In genomic region chr12:51985136-51985835, GRCh38 we compare ENCODE assay signal across 20 cellular contexts. TPM values are rescaled to one million over a fixed set of nuclear protein-coding genes. Genes with fewer than 3 reads are reported as not detected.
DNase-seq lines count a peak whose midpoint lies in the region; ATAC-seq and TF ChIP-seq lines count a peak whose summit lies in the region.
"Had no signal": no experiment of that assay in that cellular context is flagged by ENCODE, and none has a peak within 500 bp of the region (broad histone marks: within the 10 kb centered on the region; RNA-seq: fewer than 3 reads in every experiment).

No MANE protein-coding gene starts in this region.

- H3K27me3 ChIP-seq in IMR-90 (ENCODE audit: control insufficient read depth, insufficient read depth, low read length) (no peaks in the 10 kb centered on the region), lower lobe of right lung (ENCODE audit: low read depth) (no peaks in the 10 kb centered on the region)

- no peak overlapping the region for H3K4me3 Mint-ChIP-seq in type B pancreatic cell
- H3K4me3 Mint-ChIP-seq: CD4-positive, CD25-positive, alpha-beta regulatory T cell; CD8-positive, alpha-beta T cell had no signal

- H3K9me3 Mint-ChIP-seq in type B pancreatic cell = no peaks in the 10 kb centered on the region
- H3K9me3 Mint-ChIP-seq: CD4-positive, CD25-positive, alpha-beta regulatory T cell; CD8-positive, alpha-beta T cell had no signal

- CTCF ChIA-PET in IMR-90 (lab: Yijun Ruan, JAX) (no interaction called here), HEK293T (lab: Yijun Ruan, JAX) (interaction anchor here (3.1 kb wide), 1 partner anchor 14 kb away, joined by 11 read pairs; no protein-coding TSS in a partner anchor)

- H3K4me3 ChIP-seq in IMR-90 (ENCODE audit: insufficient read depth, low read depth, low read length) = no peak overlapping the region
- H3K4me3 ChIP-seq in lower lobe of right lung = no peak overlapping the region
- H3K4me3 ChIP-seq: A549, HAP-1 had no signal

- 96% methylated on average over 4 of the region's 9 CpGs; no CpG with 5 or more reads in 1 of the 2 experiments for WGBS in IMR-90 (ENCODE audit: extremely low coverage in 2 of 2, insufficient read length in 1 of 2), 2 experiments

- H4K20me1 ChIP-seq in IMR-90 (ENCODE audit: insufficient read depth, low read length) = no peaks in the 10 kb centered on the region

- in situ Hi-C loops in IMR-90 (cut with MboI; ENCODE audit: low sequenced_read_pairs) = no loop called here

- peaks cover 40% of the 10 kb centered on the region for H3K36me3 ChIP-seq in IMR-90 (ENCODE audit: control insufficient read depth, insufficient read depth, low read length)
- H3K36me3 ChIP-seq in lower lobe of right lung = peaks cover 93% of the 10 kb centered on the region

- H3K23ac ChIP-seq in IMR-90 (ENCODE audit: low read depth, low read length) = no peak overlapping the region

- peaks cover 6% of the 10 kb centered on the region; the same call in 1 of the 2 replicates for H3K9me1 ChIP-seq in IMR-90 (ENCODE audit: insufficient read depth, low read length)

- ATAC-seq in left cardiac atrium (no peak), IMR-90 (ENCODE audit: low read depth) (no peak), lower lobe of right lung (no peak)
- ATAC-seq: A549; CD8-positive, alpha-beta T cell had no signal

- DNase-seq in cardiac septum (ENCODE audit: low spot score) (peak; percentile 59), left cardiac atrium (no peak), IMR-90 (no peak), lower lobe of right lung (no peak), type B pancreatic cell (ENCODE audit: extremely low spot score, unreplicated experiment) (no peak), HEK293T (ENCODE audit: extremely low spot score) (no peak), midbrain (lab: John Stamatoyannopoulos, UW) (no peak), RKO (ENCODE audit: low spot score) (no peak)
- DNase-seq: 8988T; ACHN; AML-193; C1 segment of cervical spinal cord; Caco-2; CD4-positive, CD25-positive, alpha-beta regulatory T cell; CD8-positive, alpha-beta T cell; DMS153; DND-41; GOT3 had no signal

- no peak overlapping the region for H3K27ac ChIP-seq in IMR-90 (ENCODE audit: insufficient read depth, low read length)
- peak overlapping the region; percentile 24 for H3K27ac ChIP-seq in lower lobe of right lung
- H3K27ac ChIP-seq: A549 had no signal

- H2BK120ac ChIP-seq in IMR-90 (ENCODE audit: low read depth, low read length) = no peak overlapping the region

- H3K9me3 ChIP-seq in IMR-90 (ENCODE audit: control insufficient read depth, insufficient read depth, low read length) = no peaks in the 10 kb centered on the region
- H3K9me3 ChIP-seq in lower lobe of right lung = no peaks in the 10 kb centered on the region
- H3K9me3 ChIP-seq: A549, Caco-2, HAP-1 had no signal

- TF ChIP-seq CTCF in IMR-90 (conservative IDR thresholded peaks at IDR 0.05; ENCODE audit: low read depth, low read length) (no peak), lower lobe of right lung (IDR thresholded peaks at IDR 0.05) (no peak), type B pancreatic cell (conservative IDR thresholded peaks at IDR 0.05) (no peak)

- dilution Hi-C loops in IMR-90 (cut with HindIII; ENCODE audit: low sequenced_read_pairs, unreplicated experiment) = no loop called here

- no peak overlapping the region for H4K91ac ChIP-seq in IMR-90 (ENCODE audit: insufficient read depth, low read depth, low read length)

- H3K18ac ChIP-seq in IMR-90 (ENCODE audit: low read depth, low read length) = no peak overlapping the region

- H3K14ac ChIP-seq in IMR-90 (replicated peaks; ENCODE audit: low read depth, low read length) = no peak overlapping the region

- H3K4me1 Mint-ChIP-seq in type B pancreatic cell (ENCODE audit: unreplicated experiment) = peaks cover 5% of the 10 kb centered on the region

- no peak overlapping the region for H2AFZ ChIP-seq in IMR-90 (replicated peaks; ENCODE audit: low read length, poor library complexity)

- no peak overlapping the region for H4K8ac ChIP-seq in IMR-90 (ENCODE audit: low read depth in 2 of 2, low read length in 2 of 2)

- no peak overlapping the region for H3K56ac ChIP-seq in IMR-90 (ENCODE audit: extremely low read depth, insufficient read depth, low read length)

- TF ChIP-seq RAD21 in IMR-90 (IDR thresholded peaks at IDR 0.05; ENCODE audit: low read length) = no peak

- H3K27ac Mint-ChIP-seq in type B pancreatic cell = peak overlapping the region; percentile 30
- H3K27ac Mint-ChIP-seq: CD8-positive, alpha-beta T cell had no signal

- no peak overlapping the region for H3K4me2 ChIP-seq in IMR-90 (ENCODE audit: low read depth, low read length)
- H3K4me2 ChIP-seq: A549 had no signal

- no peak overlapping the region for H2BK5ac ChIP-seq in IMR-90 (ENCODE audit: low read depth, low read length, poor library complexity, severe bottlenecking)

- no peaks in the 10 kb centered on the region for H3K4me1 ChIP-seq in IMR-90 (ENCODE audit: control insufficient read depth, insufficient read depth, low read length)
- peaks cover 6% of the 10 kb centered on the region for H3K4me1 ChIP-seq in lower lobe of right lung
- H3K4me1 ChIP-seq: A549, HAP-1 had no signal

- POLR2A ChIA-PET in IMR-90 (lab: Charles Lee; ENCODE audit: unreplicated experiment) (no interaction called here), HEK293T (lab: Yijun Ruan, JAX) (no interaction called here)

- no peak overlapping the region for H3K9ac ChIP-seq in IMR-90 (ENCODE audit: low read depth, low read length)

- no peak overlapping the region for H3K4ac ChIP-seq in IMR-90 (ENCODE audit: low read depth, low read length)

- no peak overlapping the region for H4K5ac ChIP-seq in IMR-90 (ENCODE audit: low read depth, low read length)

- H3K79me1 ChIP-seq in IMR-90 (ENCODE audit: low read depth in 1 of 2, low read length in 2 of 2) = peaks cover 0 to 14% of the 10 kb centered on the region in 2 experiments; a peak in 1 of 4 replicates

- peaks cover 23% of the 10 kb centered on the region for H3K36me3 Mint-ChIP-seq in type B pancreatic cell

- intact Hi-C loops in cardiac septum (cut with DNase I) = no loop called here
- intact Hi-C loops in left cardiac atrium (cut with DNase I) = no loop called here
- intact Hi-C loops in IMR-90 (cut with micrococcal nuclease) = no loop called here
- intact Hi-C loops in lower lobe of right lung (cut with DNase I) = loop anchor here (10.0 kb wide), 1 partner anchor 70 kb away; no protein-coding TSS in a partner anchor

- H2BK20ac ChIP-seq in IMR-90 (ENCODE audit: low read depth, low read length) = no peak overlapping the region

- no peak for TF ChIP-seq POLR2A in IMR-90 (IDR thresholded peaks at IDR 0.05; ENCODE audit: low read depth, low read length)

- no peaks in the 10 kb centered on the region for H3K27me3 Mint-ChIP-seq in type B pancreatic cell
- H3K27me3 Mint-ChIP-seq: CD4-positive, CD25-positive, alpha-beta regulatory T cell had no signal

- H2AK5ac ChIP-seq in IMR-90 (ENCODE audit: low read depth, low read length) = no peak overlapping the region

- no peak overlapping the region for H2AK9ac ChIP-seq in IMR-90 (replicated peaks; ENCODE audit: low read depth, low read length, poor library complexity)

- H2BK15ac ChIP-seq in IMR-90 (ENCODE audit: low read depth, low read length) = no peak overlapping the region

- BruUV-seq in IMR-90 (replicated peaks; lab: Mats Ljungman, UMichigan) = no TSS peak

TF ChIP-seq in IMR-90, 13 proteins besides CTCF, POLR2A, EP300 and RAD21:
- TF ChIP-seq CEBPB (IDR thresholded peaks at IDR 0.05; ENCODE audit: low read depth, low read length) (0 out of 2 replicates have a peak, but pooled peaks have one; percentile 1), RFX5 (IDR thresholded peaks at IDR 0.05; ENCODE audit: low read depth, low read length) (no peak)

TF ChIP-seq in HEK293T, 16 proteins besides CTCF, POLR2A, EP300 and RAD21:
- no peak for TF ChIP-seq BHLHE40 (IDR thresholded peaks at IDR 0.05; ENCODE audit: borderline replicate concordance)
- TF ChIP-seq FOXM1 (IDR thresholded peaks at IDR 0.05; ENCODE audit: borderline replicate concordance) = no peak

RNA-seq across cellular contexts. Expression of gene TAMALIN, which starts 21.5 kb away (rescaled TPM):
- total RNA-seq in cardiac septum (27.5 TPM), left cardiac atrium (10 to 100 TPM; 25.3 to 44.0 TPM), IMR-90 (2012; rRNA removed) (2.5 and 2.7 TPM in 2 replicates), lower lobe of right lung (85.5 TPM), type B pancreatic cell (ENCODE audit: low replicate concordance) (4.2 and 16.5 TPM in 2 replicates)
- polyA plus RNA-seq in IMR-90 (2012; rRNA removed) = 5.3 and 5.9 TPM in 2 replicates
- 6.4 and 9.7 TPM in 2 replicates for polyA plus RNA-seq in IMR-90 (2012; cell fraction: cytosol; rRNA removed)
- 20.2 and 22.8 TPM in 2 replicates for polyA plus RNA-seq in IMR-90 (2012; cell fraction: nucleus; rRNA removed; ENCODE audit: low replicate concordance)

RNA-seq across cellular contexts. Expression of gene ACVR1B, which starts 33.8 kb away (rescaled TPM):
- total RNA-seq in cardiac septum (9.3 TPM), left cardiac atrium (10 to 100 TPM; 13.0 to 19.3 TPM), IMR-90 (2012; rRNA removed) (5.7 and 5.8 TPM in 2 replicates), lower lobe of right lung (34.9 TPM), type B pancreatic cell (ENCODE audit: low replicate concordance) (36.0 and 36.1 TPM in 2 replicates)
- 12.1 and 13.6 TPM in 2 replicates for polyA plus RNA-seq in IMR-90 (2012; rRNA removed)
- 9.7 and 10.3 TPM in 2 replicates for polyA plus RNA-seq in IMR-90 (2012; cell fraction: cytosol; rRNA removed)
- 10.9 and 17.0 TPM in 2 replicates for polyA plus RNA-seq in IMR-90 (2012; cell fraction: nucleus; rRNA removed; ENCODE audit: low replicate concordance)
